Comparison of ENCODE assay signal across 1 cellular context in genomic region chr1:160639652-160640051, GRCh38.
TF ChIP-seq lines count a peak whose summit lies in the region.

No MANE protein-coding gene starts in this region.

TF ChIP-seq in WTC11, 78 proteins besides CTCF, POLR2A, EP300 and RAD21 (continued from another document):
- TF ChIP-seq, protein P1, sequence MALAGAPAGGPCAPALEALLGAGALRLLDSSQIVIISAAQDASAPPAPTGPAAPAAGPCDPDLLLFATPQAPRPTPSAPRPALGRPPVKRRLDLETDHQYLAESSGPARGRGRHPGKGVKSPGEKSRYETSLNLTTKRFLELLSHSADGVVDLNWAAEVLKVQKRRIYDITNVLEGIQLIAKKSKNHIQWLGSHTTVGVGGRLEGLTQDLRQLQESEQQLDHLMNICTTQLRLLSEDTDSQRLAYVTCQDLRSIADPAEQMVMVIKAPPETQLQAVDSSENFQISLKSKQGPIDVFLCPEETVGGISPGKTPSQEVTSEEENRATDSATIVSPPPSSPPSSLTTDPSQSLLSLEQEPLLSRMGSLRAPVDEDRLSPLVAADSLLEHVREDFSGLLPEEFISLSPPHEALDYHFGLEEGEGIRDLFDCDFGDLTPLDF (CRISPR knock-in tag; IDR thresholded peaks at IDR 0.05) = no peak
- TF ChIP-seq NFATC4 (CRISPR knock-in tag; IDR thresholded peaks at IDR 0.05) (no peak), CBFB (CRISPR knock-in tag; IDR thresholded peaks at IDR 0.05; ENCODE audit: low read depth) (no peak)
- TF ChIP-seq, protein P2, sequence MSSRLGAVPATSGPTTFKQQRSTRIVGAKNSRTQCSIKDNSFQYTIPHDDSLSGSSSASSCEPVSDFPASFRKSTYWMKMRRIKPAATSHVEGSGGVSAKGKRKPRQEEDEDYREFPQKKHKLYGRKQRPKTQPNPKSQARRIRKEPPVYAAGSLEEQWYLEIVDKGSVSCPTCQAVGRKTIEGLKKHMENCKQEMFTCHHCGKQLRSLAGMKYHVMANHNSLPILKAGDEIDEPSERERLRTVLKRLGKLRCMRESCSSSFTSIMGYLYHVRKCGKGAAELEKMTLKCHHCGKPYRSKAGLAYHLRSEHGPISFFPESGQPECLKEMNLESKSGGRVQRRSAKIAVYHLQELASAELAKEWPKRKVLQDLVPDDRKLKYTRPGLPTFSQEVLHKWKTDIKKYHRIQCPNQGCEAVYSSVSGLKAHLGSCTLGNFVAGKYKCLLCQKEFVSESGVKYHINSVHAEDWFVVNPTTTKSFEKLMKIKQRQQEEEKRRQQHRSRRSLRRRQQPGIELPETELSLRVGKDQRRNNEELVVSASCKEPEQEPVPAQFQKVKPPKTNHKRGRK (CRISPR knock-in tag; IDR thresholded peaks at IDR 0.05; ENCODE audit: borderline replicate concordance) = no peak
